ENCODE assay signal across 1 cellular context in the genomic region with DNA sequence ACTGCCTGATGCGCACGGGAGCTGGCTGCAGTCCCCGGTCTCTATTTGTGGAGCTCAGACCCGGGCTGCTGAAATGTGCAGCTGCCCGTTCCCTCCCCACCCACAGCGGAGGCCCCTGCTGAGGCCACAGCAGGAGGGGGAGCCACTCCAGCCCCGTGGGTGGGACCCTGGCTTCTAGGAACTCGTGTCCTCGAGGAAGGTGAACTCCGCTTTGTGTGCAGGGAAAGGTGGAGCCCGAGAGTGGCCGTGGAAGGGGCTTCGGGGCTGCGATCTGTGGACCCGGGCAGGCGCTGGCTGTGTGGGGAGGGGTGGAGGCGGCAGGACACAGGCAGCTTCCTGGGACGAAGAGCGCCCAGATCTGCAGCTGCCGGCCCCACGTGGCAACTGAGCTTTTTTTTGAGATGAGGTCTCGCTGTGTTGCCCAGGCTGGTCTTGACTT.
TF ChIP-seq lines count a peak whose summit lies in the region.

No MANE protein-coding gene starts in this region.

TF ChIP-seq in HepG2, 621 proteins besides CTCF, POLR2A, EP300 and RAD21 (continues in another document):
- TF ChIP-seq ZNF24 (IDR thresholded peaks at IDR 0.05) (no peak), TAF1 (CRISPR knock-in tag; IDR thresholded peaks at IDR 0.05) (no peak), PHF8 (CRISPR knock-in tag; IDR thresholded peaks at IDR 0.05) (peak; percentile 33; the same call in 1 of the 2 replicates), ERF (CRISPR knock-in tag; IDR thresholded peaks at IDR 0.05) (0 out of 2 replicates have a peak, but pooled peaks have one; percentile 17), ZNF768 (CRISPR knock-in tag; IDR thresholded peaks at IDR 0.05) (0 out of 2 replicates have a peak, but pooled peaks have one; percentile 10), HNRNPLL (IDR thresholded peaks at IDR 0.05; ENCODE audit: low read depth, low read length, poor library complexity, severe bottlenecking) (no peak), KMT2A (CRISPR knock-in tag; IDR thresholded peaks at IDR 0.05) (0 out of 2 replicates have a peak, but pooled peaks have one; percentile 22), ZNF572 (CRISPR knock-in tag; IDR thresholded peaks at IDR 0.05) (0 out of 2 replicates have a peak, but pooled peaks have one; percentile 10), HINFP (CRISPR knock-in tag; IDR thresholded peaks at IDR 0.05; ENCODE audit: low read depth) (0 out of 2 replicates have a peak, but pooled peaks have one; percentile 26), KLF16 (CRISPR knock-in tag; IDR thresholded peaks at IDR 0.05) (no peak), ZNF367 (CRISPR knock-in tag; IDR thresholded peaks at IDR 0.05; ENCODE audit: borderline replicate concordance) (no peak), ZFAT (CRISPR knock-in tag; conservative IDR thresholded peaks at IDR 0.05) (no peak), SAP130 (CRISPR knock-in tag; IDR thresholded peaks at IDR 0.05; ENCODE audit: low read depth) (peak; percentile 22; the same call in 1 of the 2 replicates), KDM1A (CRISPR knock-in tag; IDR thresholded peaks at IDR 0.05) (no peak), ZNF264 (CRISPR knock-in tag; IDR thresholded peaks at IDR 0.05) (no peak), ZNF20 (CRISPR knock-in tag; IDR thresholded peaks at IDR 0.05) (no peak), GLI4 (CRISPR knock-in tag; IDR thresholded peaks at IDR 0.05; ENCODE audit: borderline replicate concordance) (no peak), ARID4A (CRISPR knock-in tag; IDR thresholded peaks at IDR 0.05; ENCODE audit: borderline replicate concordance) (no peak), ZBTB40 (IDR thresholded peaks at IDR 0.05) (no peak), ZBTB40 (CRISPR knock-in tag; IDR thresholded peaks at IDR 0.05) (0 out of 2 replicates have a peak, but pooled peaks have one; percentile 42), ZNF687 (CRISPR knock-in tag; IDR thresholded peaks at IDR 0.05) (peak; percentile 75; the same call in 1 of the 2 replicates), MAFG (CRISPR knock-in tag; IDR thresholded peaks at IDR 0.05) (no peak), ZFY (CRISPR knock-in tag; IDR thresholded peaks at IDR 0.05) (no peak), ZNF775 (CRISPR knock-in tag; IDR thresholded peaks at IDR 0.05; ENCODE audit: borderline replicate concordance) (no peak)
- TF ChIP-seq, protein P1, sequence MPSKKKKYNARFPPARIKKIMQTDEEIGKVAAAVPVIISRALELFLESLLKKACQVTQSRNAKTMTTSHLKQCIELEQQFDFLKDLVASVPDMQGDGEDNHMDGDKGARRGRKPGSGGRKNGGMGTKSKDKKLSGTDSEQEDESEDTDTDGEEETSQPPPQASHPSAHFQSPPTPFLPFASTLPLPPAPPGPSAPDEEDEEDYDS (CRISPR knock-in tag; IDR thresholded peaks at IDR 0.05) = peak; percentile 32; the same call in 1 of the 2 replicates
- TF ChIP-seq, protein P2, sequence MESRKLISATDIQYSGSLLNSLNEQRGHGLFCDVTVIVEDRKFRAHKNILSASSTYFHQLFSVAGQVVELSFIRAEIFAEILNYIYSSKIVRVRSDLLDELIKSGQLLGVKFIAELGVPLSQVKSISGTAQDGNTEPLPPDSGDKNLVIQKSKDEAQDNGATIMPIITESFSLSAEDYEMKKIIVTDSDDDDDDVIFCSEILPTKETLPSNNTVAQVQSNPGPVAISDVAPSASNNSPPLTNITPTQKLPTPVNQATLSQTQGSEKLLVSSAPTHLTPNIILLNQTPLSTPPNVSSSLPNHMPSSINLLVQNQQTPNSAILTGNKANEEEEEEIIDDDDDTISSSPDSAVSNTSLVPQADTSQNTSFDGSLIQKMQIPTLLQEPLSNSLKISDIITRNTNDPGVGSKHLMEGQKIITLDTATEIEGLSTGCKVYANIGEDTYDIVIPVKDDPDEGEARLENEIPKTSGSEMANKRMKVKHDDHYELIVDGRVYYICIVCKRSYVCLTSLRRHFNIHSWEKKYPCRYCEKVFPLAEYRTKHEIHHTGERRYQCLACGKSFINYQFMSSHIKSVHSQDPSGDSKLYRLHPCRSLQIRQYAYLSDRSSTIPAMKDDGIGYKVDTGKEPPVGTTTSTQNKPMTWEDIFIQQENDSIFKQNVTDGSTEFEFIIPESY (CRISPR knock-in tag; IDR thresholded peaks at IDR 0.05) = no peak; the same call in 1 of the 2 replicates
- TF ChIP-seq, protein P3, sequence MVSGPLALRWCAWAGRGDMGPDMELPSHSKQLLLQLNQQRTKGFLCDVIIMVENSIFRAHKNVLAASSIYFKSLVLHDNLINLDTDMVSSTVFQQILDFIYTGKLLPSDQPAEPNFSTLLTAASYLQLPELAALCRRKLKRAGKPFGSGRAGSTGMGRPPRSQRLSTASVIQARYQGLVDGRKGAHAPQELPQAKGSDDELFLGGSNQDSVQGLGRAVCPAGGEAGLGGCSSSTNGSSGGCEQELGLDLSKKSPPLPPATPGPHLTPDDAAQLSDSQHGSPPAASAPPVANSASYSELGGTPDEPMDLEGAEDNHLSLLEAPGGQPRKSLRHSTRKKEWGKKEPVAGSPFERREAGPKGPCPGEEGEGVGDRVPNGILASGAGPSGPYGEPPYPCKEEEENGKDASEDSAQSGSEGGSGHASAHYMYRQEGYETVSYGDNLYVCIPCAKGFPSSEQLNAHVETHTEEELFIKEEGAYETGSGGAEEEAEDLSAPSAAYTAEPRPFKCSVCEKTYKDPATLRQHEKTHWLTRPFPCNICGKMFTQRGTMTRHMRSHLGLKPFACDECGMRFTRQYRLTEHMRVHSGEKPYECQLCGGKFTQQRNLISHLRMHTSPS (CRISPR knock-in tag; IDR thresholded peaks at IDR 0.05; ENCODE audit: low read depth) = 0 out of 2 replicates have a peak, but pooled peaks have one; percentile 18
